1 cellular context compared by ENCODE assay signal in genomic region chr16:85048921-85049562, GRCh38.
TF ChIP-seq lines count a peak whose summit lies in the region.

No MANE protein-coding gene starts in this region.

TF ChIP-seq in K562, 482 proteins besides CTCF, POLR2A, EP300 and RAD21 (continued from another document and continues in another):
- TF ChIP-seq, protein P1, sequence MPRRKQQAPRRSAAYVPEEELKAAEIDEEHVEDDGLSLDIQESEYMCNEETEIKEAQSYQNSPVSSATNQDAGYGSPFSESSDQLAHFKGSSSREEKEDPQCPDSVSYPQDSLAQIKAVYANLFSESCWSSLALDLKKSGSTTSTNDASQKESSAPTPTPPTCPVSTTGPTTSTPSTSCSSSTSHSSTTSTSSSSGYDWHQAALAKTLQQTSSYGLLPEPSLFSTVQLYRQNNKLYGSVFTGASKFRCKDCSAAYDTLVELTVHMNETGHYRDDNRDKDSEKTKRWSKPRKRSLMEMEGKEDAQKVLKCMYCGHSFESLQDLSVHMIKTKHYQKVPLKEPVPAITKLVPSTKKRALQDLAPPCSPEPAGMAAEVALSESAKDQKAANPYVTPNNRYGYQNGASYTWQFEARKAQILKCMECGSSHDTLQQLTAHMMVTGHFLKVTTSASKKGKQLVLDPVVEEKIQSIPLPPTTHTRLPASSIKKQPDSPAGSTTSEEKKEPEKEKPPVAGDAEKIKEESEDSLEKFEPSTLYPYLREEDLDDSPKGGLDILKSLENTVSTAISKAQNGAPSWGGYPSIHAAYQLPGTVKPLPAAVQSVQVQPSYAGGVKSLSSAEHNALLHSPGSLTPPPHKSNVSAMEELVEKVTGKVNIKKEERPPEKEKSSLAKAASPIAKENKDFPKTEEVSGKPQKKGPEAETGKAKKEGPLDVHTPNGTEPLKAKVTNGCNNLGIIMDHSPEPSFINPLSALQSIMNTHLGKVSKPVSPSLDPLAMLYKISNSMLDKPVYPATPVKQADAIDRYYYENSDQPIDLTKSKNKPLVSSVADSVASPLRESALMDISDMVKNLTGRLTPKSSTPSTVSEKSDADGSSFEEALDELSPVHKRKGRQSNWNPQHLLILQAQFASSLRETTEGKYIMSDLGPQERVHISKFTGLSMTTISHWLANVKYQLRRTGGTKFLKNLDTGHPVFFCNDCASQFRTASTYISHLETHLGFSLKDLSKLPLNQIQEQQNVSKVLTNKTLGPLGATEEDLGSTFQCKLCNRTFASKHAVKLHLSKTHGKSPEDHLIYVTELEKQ (CRISPR knock-in tag; IDR thresholded peaks at IDR 0.05) = no peak
- TF ChIP-seq IRF9 (tag; IDR thresholded peaks at IDR 0.05) (no peak), MYNN (IDR thresholded peaks at IDR 0.05) (peak; percentile 56; the same call in 1 of the 2 replicates), MYNN (CRISPR knock-in tag; IDR thresholded peaks at IDR 0.05) (no peak), ZNF551 (CRISPR knock-in tag; IDR thresholded peaks at IDR 0.05) (no peak), CEBPB (tag; IDR thresholded peaks at IDR 0.05) (no peak), NFIC (IDR thresholded peaks at IDR 0.05) (peak; percentile 65; the same call in 1 of the 2 replicates), ZNF263 (CRISPR knock-in tag; IDR thresholded peaks at IDR 0.05; ENCODE audit: borderline replicate concordance) (peak; percentile 49; the same call in 1 of the 2 replicates), NONO (IDR thresholded peaks at IDR 0.05; ENCODE audit: low read depth in 2 of 2, low read length in 1 of 2) (no peak), MAFK (IDR thresholded peaks at IDR 0.05; ENCODE audit: low read length) (no peak), MAZ (CRISPR knock-in tag; conservative IDR thresholded peaks at IDR 0.05 in 1 of 2, IDR thresholded peaks at IDR 0.05 in 1 of 2) (peak in 1 of 2 experiments; percentile 23; a peak in 1 of 4 replicates), YY1 (IDR thresholded peaks at IDR 0.05; ENCODE audit: borderline replicate concordance in 1 of 3, control insufficient read depth in 1 of 3, extremely low read depth in 1 of 3, insufficient read depth in 3 of 3, insufficient read length in 1 of 3, insufficient replicate concordance in 2 of 3, low read depth in 1 of 3, low read length in 2 of 3) (peak in 1 of 3 experiments; percentile 53), GABPA (tag; conservative IDR thresholded peaks at IDR 0.05; ENCODE audit: low read depth) (no peak), CTBP1 (IDR thresholded peaks at IDR 0.05; ENCODE audit: borderline replicate concordance) (peak; percentile 23; the same call in 1 of the 2 replicates), NRF1 (conservative IDR thresholded peaks at IDR 0.05 in 1 of 2, IDR thresholded peaks at IDR 0.05 in 1 of 2) (peak in 1 of 2 experiments; percentile 28; a peak in 1 of 4 replicates), USF1 (CRISPR knock-in tag; IDR thresholded peaks at IDR 0.05) (peak; percentile 42), FOXP1 (CRISPR knock-in tag; IDR thresholded peaks at IDR 0.05) (peak; percentile 32; the same call in 1 of the 2 replicates), ZNF217 (CRISPR knock-in tag; IDR thresholded peaks at IDR 0.05) (no peak), RCOR1 (IDR thresholded peaks at IDR 0.05; ENCODE audit: borderline replicate concordance in 1 of 2, low read depth in 2 of 2, low read length in 2 of 2) (0 out of 4 replicates have a peak, but pooled peaks of 1 of the 2 experiments have one; percentile 11), KDM5B (IDR thresholded peaks at IDR 0.05; ENCODE audit: insufficient replicate concordance, low read depth, low read length) (peak; percentile 41), BHLHE40 (IDR thresholded peaks at IDR 0.05; ENCODE audit: low read length) (peak; percentile 39; the same call in 1 of the 2 replicates), TAF7 (tag; IDR thresholded peaks at IDR 0.05) (0 out of 2 replicates have a peak, but pooled peaks have one; percentile 1), ZNF197 (CRISPR knock-in tag; IDR thresholded peaks at IDR 0.05; ENCODE audit: low read depth) (0 out of 2 replicates have a peak, but pooled peaks have one; percentile 18), PREB (CRISPR knock-in tag; IDR thresholded peaks at IDR 0.05) (no peak), JUN (IDR thresholded peaks at IDR 0.05; ENCODE audit: borderline replicate concordance, low read depth, low read length) (no peak), JUN (CRISPR knock-in tag; IDR thresholded peaks at IDR 0.05; ENCODE audit: borderline replicate concordance) (0 out of 2 replicates have a peak, but pooled peaks have one; percentile 56), FOXA3 (CRISPR knock-in tag; conservative IDR thresholded peaks at IDR 0.05 in 1 of 2, IDR thresholded peaks at IDR 0.05 in 1 of 2) (0 out of 4 replicates have a peak, but pooled peaks of 1 of the 2 experiments have one; percentile 67), MTA3 (IDR thresholded peaks at IDR 0.05; ENCODE audit: borderline replicate concordance) (0 out of 2 replicates have a peak, but pooled peaks have one; percentile 44), ARID4B (CRISPR knock-in tag; IDR thresholded peaks at IDR 0.05) (0 out of 2 replicates have a peak, but pooled peaks have one; percentile 44), ZBTB9 (CRISPR knock-in tag; IDR thresholded peaks at IDR 0.05) (peak; percentile 31; the same call in 1 of the 2 replicates)
- TF ChIP-seq, protein P2, sequence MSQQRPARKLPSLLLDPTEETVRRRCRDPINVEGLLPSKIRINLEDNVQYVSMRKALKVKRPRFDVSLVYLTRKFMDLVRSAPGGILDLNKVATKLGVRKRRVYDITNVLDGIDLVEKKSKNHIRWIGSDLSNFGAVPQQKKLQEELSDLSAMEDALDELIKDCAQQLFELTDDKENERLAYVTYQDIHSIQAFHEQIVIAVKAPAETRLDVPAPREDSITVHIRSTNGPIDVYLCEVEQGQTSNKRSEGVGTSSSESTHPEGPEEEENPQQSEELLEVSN (IDR thresholded peaks at IDR 0.05; ENCODE audit: borderline replicate concordance in 1 of 2, extremely low read depth in 1 of 2, insufficient read depth in 1 of 2, insufficient read length in 1 of 2, low read depth in 1 of 2, low read length in 1 of 2, poor library complexity in 1 of 2, severe bottlenecking in 1 of 2) = peak in 1 of 2 experiments; percentile 32
- TF ChIP-seq, protein P3, sequence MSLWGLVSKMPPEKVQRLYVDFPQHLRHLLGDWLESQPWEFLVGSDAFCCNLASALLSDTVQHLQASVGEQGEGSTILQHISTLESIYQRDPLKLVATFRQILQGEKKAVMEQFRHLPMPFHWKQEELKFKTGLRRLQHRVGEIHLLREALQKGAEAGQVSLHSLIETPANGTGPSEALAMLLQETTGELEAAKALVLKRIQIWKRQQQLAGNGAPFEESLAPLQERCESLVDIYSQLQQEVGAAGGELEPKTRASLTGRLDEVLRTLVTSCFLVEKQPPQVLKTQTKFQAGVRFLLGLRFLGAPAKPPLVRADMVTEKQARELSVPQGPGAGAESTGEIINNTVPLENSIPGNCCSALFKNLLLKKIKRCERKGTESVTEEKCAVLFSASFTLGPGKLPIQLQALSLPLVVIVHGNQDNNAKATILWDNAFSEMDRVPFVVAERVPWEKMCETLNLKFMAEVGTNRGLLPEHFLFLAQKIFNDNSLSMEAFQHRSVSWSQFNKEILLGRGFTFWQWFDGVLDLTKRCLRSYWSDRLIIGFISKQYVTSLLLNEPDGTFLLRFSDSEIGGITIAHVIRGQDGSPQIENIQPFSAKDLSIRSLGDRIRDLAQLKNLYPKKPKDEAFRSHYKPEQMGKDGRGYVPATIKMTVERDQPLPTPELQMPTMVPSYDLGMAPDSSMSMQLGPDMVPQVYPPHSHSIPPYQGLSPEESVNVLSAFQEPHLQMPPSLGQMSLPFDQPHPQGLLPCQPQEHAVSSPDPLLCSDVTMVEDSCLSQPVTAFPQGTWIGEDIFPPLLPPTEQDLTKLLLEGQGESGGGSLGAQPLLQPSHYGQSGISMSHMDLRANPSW (CRISPR knock-in tag; IDR thresholded peaks at IDR 0.05) = 0 out of 2 replicates have a peak, but pooled peaks have one; percentile 1
- TF ChIP-seq, protein P4, sequence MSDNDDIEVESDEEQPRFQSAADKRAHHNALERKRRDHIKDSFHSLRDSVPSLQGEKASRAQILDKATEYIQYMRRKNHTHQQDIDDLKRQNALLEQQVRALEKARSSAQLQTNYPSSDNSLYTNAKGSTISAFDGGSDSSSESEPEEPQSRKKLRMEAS (CRISPR knock-in tag; IDR thresholded peaks at IDR 0.05) = 0 out of 2 replicates have a peak, but pooled peaks have one; percentile 41
- TF ChIP-seq, protein P5, sequence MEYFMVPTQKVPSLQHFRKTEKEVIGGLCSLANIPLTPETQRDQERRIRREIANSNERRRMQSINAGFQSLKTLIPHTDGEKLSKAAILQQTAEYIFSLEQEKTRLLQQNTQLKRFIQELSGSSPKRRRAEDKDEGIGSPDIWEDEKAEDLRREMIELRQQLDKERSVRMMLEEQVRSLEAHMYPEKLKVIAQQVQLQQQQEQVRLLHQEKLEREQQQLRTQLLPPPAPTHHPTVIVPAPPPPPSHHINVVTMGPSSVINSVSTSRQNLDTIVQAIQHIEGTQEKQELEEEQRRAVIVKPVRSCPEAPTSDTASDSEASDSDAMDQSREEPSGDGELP (CRISPR knock-in tag; IDR thresholded peaks at IDR 0.05; ENCODE audit: borderline replicate concordance) = peak; percentile 43; the same call in 1 of the 2 replicates
- TF ChIP-seq, protein P6, sequence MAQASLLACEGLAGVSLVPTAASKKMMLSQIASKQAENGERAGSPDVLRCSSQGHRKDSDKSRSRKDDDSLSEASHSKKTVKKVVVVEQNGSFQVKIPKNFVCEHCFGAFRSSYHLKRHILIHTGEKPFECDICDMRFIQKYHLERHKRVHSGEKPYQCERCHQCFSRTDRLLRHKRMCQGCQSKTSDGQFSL (CRISPR knock-in tag; IDR thresholded peaks at IDR 0.05) = 0 out of 2 replicates have a peak, but pooled peaks have one; percentile 19
- TF ChIP-seq, protein P6 (tag; IDR thresholded peaks at IDR 0.05) = 0 out of 4 replicates have a peak, but pooled peaks of 1 of the 2 experiments have one; percentile 24
